Comparison of ENCODE assay signal across 6 cellular contexts in genomic region chr9:136769710-136770191, GRCh38. TPM values are rescaled to one million over a fixed set of nuclear protein-coding genes. Genes with fewer than 3 reads are reported as not detected.
DNase-seq lines count a peak whose midpoint lies in the region; ATAC-seq, FAIRE-seq and TF ChIP-seq lines count a peak whose summit lies in the region.

No MANE protein-coding gene starts in this region.

- H3K36me3 ChIP-seq in mesendoderm (ENCODE audit: control insufficient read depth, insufficient read depth, low read length) = no peaks in the 10 kb centered on the region

- 0 out of 3 replicates have a peak, but pooled peaks cover 8% of the 10 kb centered on the region for H3K4me1 ChIP-seq in A549
- H3K4me1 ChIP-seq in mesendoderm (ENCODE audit: control insufficient read depth, low read depth, low read length) = no peaks in the 10 kb centered on the region

- H3K4me2 ChIP-seq in A549 (peak overlapping the region; percentile 93), mesendoderm (ENCODE audit: low read length) (peak overlapping the region; percentile 20)

- peak overlapping the region; percentile 32 for H3K18ac ChIP-seq in mesendoderm (ENCODE audit: low read length)

- no peaks in the 10 kb centered on the region for H3K79me1 ChIP-seq in mesendoderm (ENCODE audit: low read length)

- no peak overlapping the region for H3K27ac Mint-ChIP-seq in activated naive CD4-positive, alpha-beta T cell treated with anti-CD3 and anti-CD28 coated beads, Interleukin-2, amount 10 ng/mL, durations not matched to agents 7 days and 5 days

- TF ChIP-seq RAD21 in A549 (conservative IDR thresholded peaks at IDR 0.05 in 1 of 2, IDR thresholded peaks at IDR 0.05 in 1 of 2) (peak in 1 of 2 experiments; percentile 34; a peak in 3 of 5 replicates), Ishikawa (IDR thresholded peaks at IDR 0.05; ENCODE audit: low read depth) (peak; percentile 20; the same call in 1 of the 2 replicates)

- peaks cover 11% of the 10 kb centered on the region; the same call in 2 of the 3 replicates for H3K9me3 ChIP-seq in A549

- no peak overlapping the region for H2AK5ac ChIP-seq in mesendoderm (ENCODE audit: low read length)

- TF ChIP-seq CTCF in A549 (IDR thresholded peaks at IDR 0.05) = peak; percentile 56

- H3K9ac ChIP-seq in mesendoderm (ENCODE audit: low read length) = no peak overlapping the region

- no peak overlapping the region for H2BK120ac ChIP-seq in mesendoderm (ENCODE audit: low read depth, low read length)

- no peak overlapping the region for H3K4ac ChIP-seq in mesendoderm (ENCODE audit: low read depth, low read length)

- no peak overlapping the region for H2BK15ac ChIP-seq in mesendoderm (replicated peaks; ENCODE audit: low read depth)

- no peak overlapping the region for H3K23ac ChIP-seq in mesendoderm (ENCODE audit: low read length)

- H3K27me3 ChIP-seq in mesendoderm (ENCODE audit: insufficient read depth, low read length, poor library complexity) = no peaks in the 10 kb centered on the region

- no peak overlapping the region for H2BK5ac ChIP-seq in mesendoderm (ENCODE audit: low read length)

- H3K4me3 ChIP-seq in A549 (peak overlapping the region; percentile 31), mesendoderm (ENCODE audit: low read length) (no peak overlapping the region)

- H3K79me2 ChIP-seq in mesendoderm (ENCODE audit: control insufficient read depth, insufficient read depth, low read length) = no peaks in the 10 kb centered on the region

- CTCF ChIA-PET in A549 (lab: Yijun Ruan, JAX) = interaction anchor here (0.5 to 28.0 kb wide), 12 partner anchors 3 to 441 kb away, joined by 3 to 625 read pairs (median 3); partner anchors contain the start of genes LCN15, LCN8 and TMEM141
- CTCF ChIA-PET in activated naive CD4-positive, alpha-beta T cell treated with anti-CD3 and anti-CD28 coated beads, Interleukin-2, amount 10 ng/mL, durations not matched to agents 7 days and 5 days (lab: Charles Lee) = interaction anchor here (0.7 to 2.8 kb wide), 6 partner anchors 9 to 265 kb away, joined by 3 to 20 read pairs (median 4); no protein-coding TSS in a partner anchor

- H4K8ac ChIP-seq in mesendoderm (ENCODE audit: low read depth, low read length) = no peak overlapping the region

- H3K4me3 Mint-ChIP-seq in activated naive CD4-positive, alpha-beta T cell treated with anti-CD3 and anti-CD28 coated beads, Interleukin-2, amount 10 ng/mL, durations not matched to agents 7 days and 5 days = no peak overlapping the region

- WGBS in A549 (ENCODE audit: missing lambda C conversion rate) = 0% methylated on average over 3 of the region's 16 CpGs
- no CpG with 5 or more reads among the region's 16 CpGs for WGBS in mesendoderm (ENCODE audit: extremely low coverage, insufficient coverage, low lambda C conversion rate)

- H3K36me3 Mint-ChIP-seq in activated naive CD4-positive, alpha-beta T cell treated with anti-CD3 and anti-CD28 coated beads, Interleukin-2, amount 10 ng/mL, durations not matched to agents 7 days and 5 days = no peaks in the 10 kb centered on the region

- peak overlapping the region; percentile 25 for H3K56ac ChIP-seq in mesendoderm (ENCODE audit: low read length)

- DNase-seq in A549 (ENCODE audit: low read depth in 1 of 2, low spot score in 1 of 2) (peak; percentile 58 to 72), mesendoderm (peak; percentile 67)
- DNase-seq in activated naive CD4-positive, alpha-beta T cell treated with anti-CD3 and anti-CD28 coated beads, Interleukin-2, amount 10 ng/mL, durations not matched to agents 7 days and 5 days = peak; percentile 70

- no peak for TF ChIP-seq POLR2A in A549 (IDR thresholded peaks at IDR 0.05; ENCODE audit: low read length)

- TF ChIP-seq EP300 in A549 (IDR thresholded peaks at IDR 0.05) (no peak), Ishikawa (IDR thresholded peaks at IDR 0.05; ENCODE audit: borderline replicate concordance) (no peak)

- peaks cover 13% of the 10 kb centered on the region for H3K4me1 Mint-ChIP-seq in activated naive CD4-positive, alpha-beta T cell treated with anti-CD3 and anti-CD28 coated beads, Interleukin-2, amount 10 ng/mL, durations not matched to agents 7 days and 5 days

- POLR2A ChIA-PET in A549 (lab: Yijun Ruan, JAX) = no interaction called here

- ATAC-seq in A549 (peak; percentile 87 to 89), HG03378 (IDR thresholded peaks at IDR 0.05; ENCODE audit: unreplicated experiment) (no peak), HG03442 (IDR thresholded peaks at IDR 0.05; ENCODE audit: unreplicated experiment) (no peak)

- H4K5ac ChIP-seq in mesendoderm (ENCODE audit: low read length) = no peak overlapping the region

- H3K27me3 Mint-ChIP-seq in activated naive CD4-positive, alpha-beta T cell treated with anti-CD3 and anti-CD28 coated beads, Interleukin-2, amount 10 ng/mL, durations not matched to agents 7 days and 5 days = peaks cover 59% of the 10 kb centered on the region

- H3K27ac ChIP-seq in A549 = peak overlapping the region; percentile 54 to 85; a peak in 5 of 6 replicates
- H3K27ac ChIP-seq in mesendoderm (ENCODE audit: low read depth, low read length) = no peak overlapping the region

- H3K9me3 Mint-ChIP-seq in activated naive CD4-positive, alpha-beta T cell treated with anti-CD3 and anti-CD28 coated beads, Interleukin-2, amount 10 ng/mL, durations not matched to agents 7 days and 5 days = peaks cover 11% of the 10 kb centered on the region

- FAIRE-seq in A549 (lab: Jason Lieb, UNC) = no peak

TF ChIP-seq in A549, 52 proteins besides CTCF, POLR2A, EP300 and RAD21 (continues in another document):
- TF ChIP-seq ZSCAN20 (CRISPR knock-in tag; IDR thresholded peaks at IDR 0.05) (no peak), NPAS2 (CRISPR knock-in tag; IDR thresholded peaks at IDR 0.05; ENCODE audit: borderline replicate concordance) (no peak), ELK1 (IDR thresholded peaks at IDR 0.05; ENCODE audit: low read depth, low read length) (no peak)

TF ChIP-seq in Ishikawa, 13 proteins besides CTCF, POLR2A, EP300 and RAD21:
- TF ChIP-seq ZBTB7A (IDR thresholded peaks at IDR 0.05; ENCODE audit: low read depth) = peak; percentile 90
- no peak for TF ChIP-seq EGR1 (IDR thresholded peaks at IDR 0.05)
- 0 out of 2 replicates have a peak, but pooled peaks have one; percentile 28 for TF ChIP-seq YY1 (IDR thresholded peaks at IDR 0.05; ENCODE audit: low read depth)
TF ChIP-seq in Ishikawa: peak in this region for 2.

RNA-seq across cellular contexts. Expression of gene LCN15, which starts 5.4 kb away (rescaled TPM):
- polyA plus RNA-seq in A549 (2011; rRNA removed) (0.10 and 0.24 TPM in 2 replicates), A549 (2017; fragmentation: RNase III; extraction: RNeasy Plus Mini Kit Qiagen cat#74134 plus additional on column Dnase treatment) (0.07 to 0.09 TPM in 2 of 3 replicates, not detected in the other)
- polyA plus RNA-seq in A549 (2012; cell fraction: cytosol; rRNA removed) = 0.05 and 0.08 TPM in 2 replicates
- 0.18 and 0.20 TPM in 2 replicates for polyA plus RNA-seq in A549 (2012; cell fraction: nucleus; rRNA removed)
- not detected in 2 replicates for polyA minus RNA-seq in A549 (2011; rRNA and poly(A)+ RNA removed)
- 0.06 TPM for polyA plus RNA-seq in mesendoderm (2013, experiment 1 of 2)
- polyA plus RNA-seq in mesendoderm (2013, experiment 2 of 2) = 0.10 TPM

RNA-seq across cellular contexts. Expression of gene LCN8, which starts 11.7 kb away (rescaled TPM):
- not detected in 2 replicates for polyA plus RNA-seq in A549 (2011; rRNA removed)
- polyA plus RNA-seq in A549 (2012; cell fraction: cytosol; rRNA removed) = not detected in 2 replicates
- polyA plus RNA-seq in A549 (2012; cell fraction: nucleus; rRNA removed) = 0.05 TPM in 1 of 2 replicates, not detected in the other
- not detected in 3 replicates for polyA plus RNA-seq in A549 (2017; fragmentation: RNase III; extraction: RNeasy Plus Mini Kit Qiagen cat#74134 plus additional on column Dnase treatment)
- not detected in 2 replicates for polyA minus RNA-seq in A549 (2011; rRNA and poly(A)+ RNA removed)
- not detected for polyA plus RNA-seq in mesendoderm (2013, experiment 1 of 2)
- not detected for polyA plus RNA-seq in mesendoderm (2013, experiment 2 of 2)

RNA-seq across cellular contexts. Expression of gene TMEM141, which starts 21.4 kb away (rescaled TPM):
- polyA plus RNA-seq in A549 (2011; rRNA removed) = 64.5 and 78.0 TPM in 2 replicates
- polyA plus RNA-seq in A549 (2012; cell fraction: cytosol; rRNA removed) = 104 and 117 TPM in 2 replicates
- polyA plus RNA-seq in A549 (2012; cell fraction: nucleus; rRNA removed) = 75.8 and 78.8 TPM in 2 replicates
- polyA plus RNA-seq in A549 (2017; fragmentation: RNase III; extraction: RNeasy Plus Mini Kit Qiagen cat#74134 plus additional on column Dnase treatment) = 69.9 to 71.0 TPM (median 70.7 TPM) in 3 replicates
- 27.4 and 35.2 TPM in 2 replicates for polyA minus RNA-seq in A549 (2011; rRNA and poly(A)+ RNA removed)
- polyA plus RNA-seq in mesendoderm (2013, experiment 1 of 2) = 29.9 TPM
- polyA plus RNA-seq in mesendoderm (2013, experiment 2 of 2) = 29.3 TPM

RNA-seq across cellular contexts. Expression of gene LCN6, which starts 21.4 kb away (rescaled TPM):
- not detected in 2 replicates for polyA plus RNA-seq in A549 (2011; rRNA removed)
- not detected in 2 replicates for polyA plus RNA-seq in A549 (2012; cell fraction: cytosol; rRNA removed)
- not detected in 2 replicates for polyA plus RNA-seq in A549 (2012; cell fraction: nucleus; rRNA removed)
- polyA plus RNA-seq in A549 (2017; fragmentation: RNase III; extraction: RNeasy Plus Mini Kit Qiagen cat#74134 plus additional on column Dnase treatment) = not detected in 3 replicates
- not detected in 2 replicates for polyA minus RNA-seq in A549 (2011; rRNA and poly(A)+ RNA removed)
- not detected for polyA plus RNA-seq in mesendoderm (2013, experiment 1 of 2)
- not detected for polyA plus RNA-seq in mesendoderm (2013, experiment 2 of 2)

RNA-seq across cellular contexts. Expression of gene CCDC183, which starts 26.4 kb away (rescaled TPM):
- polyA plus RNA-seq in A549 (2011; rRNA removed) (1.4 and 1.6 TPM in 2 replicates), A549 (2017; fragmentation: RNase III; extraction: RNeasy Plus Mini Kit Qiagen cat#74134 plus additional on column Dnase treatment) (0.58 to 1.1 TPM (median 0.90 TPM) in 3 replicates)
- polyA plus RNA-seq in A549 (2012; cell fraction: cytosol; rRNA removed) = 0.73 and 0.93 TPM in 2 replicates
- polyA plus RNA-seq in A549 (2012; cell fraction: nucleus; rRNA removed) = 4.0 and 4.8 TPM in 2 replicates
- 0.66 TPM in 1 of 2 replicates, not detected in the other for polyA minus RNA-seq in A549 (2011; rRNA and poly(A)+ RNA removed)
- polyA plus RNA-seq in mesendoderm (2013, experiment 1 of 2) = 0.17 TPM
- 0.25 TPM for polyA plus RNA-seq in mesendoderm (2013, experiment 2 of 2)

Comparison
In these comparisons a context has a peak if more than half of its experiments do, and no peak if none do; other contexts are left out.
1. ATAC-seq: peak in A549 (2 of 2); none in HG03378 (single experiment) and HG03442 (single experiment).
2. Peak in every context shown above with its lines, with median percentiles within 50 percentile points of each other: DNase-seq.